ENCODE assay signal across 26 cellular contexts in genomic region chr20:4524792-4525191, GRCh38.
"Had no signal": no experiment of that assay in that cellular context is flagged by ENCODE, and none has a peak within 500 bp of the region (broad histone marks: within the 10 kb centered on the region; RNA-seq: fewer than 3 reads in every experiment).

No MANE protein-coding gene starts in this region.

- H3K4me3 ChIP-seq: stomach, suprapubic skin, testis, thoracic aorta, thyroid gland, tibial artery, tibial nerve, transverse colon, upper lobe of left lung, upper lobe of right lung, uterus, vagina had no signal

- ATAC-seq: stimulated activated effector memory CD8-positive, alpha-beta T cell treated with anti-CD3 and anti-CD28 coated beads, Interleukin-12 subunit alpha, Interleukin-12 subunit beta, amount 100 ng/mL, for 72 hours; stimulated activated memory B cell treated with anti-CD40 and anti-IgM and Interleukin-4, amounts not matched to agents 10 μg/mL and 1 μg/mL and 100 μg/mL, for 72 hours; stimulated activated naive B cell treated with anti-CD40 and anti-IgM and Interleukin-4, amounts not matched to agents 10 μg/mL and 1 μg/mL and 100 μg/mL, for 72 hours; stimulated activated naive CD8-positive, alpha-beta T cell treated with anti-CD3 and anti-CD28 coated beads, Interleukin-15, amount 100 ng/mL, for 72 hours; stimulated activated naive CD8-positive, alpha-beta T cell treated with anti-CD3 and anti-CD28 coated beads, Interleukin-15, Interleukin-2, amounts not matched to agents 100 U/mL and 50 U/mL, for 24 hours; upper lobe of right lung had no signal

- H3K9me3 ChIP-seq: testis, thoracic aorta, thyroid gland, upper lobe of right lung, vagina had no signal

- H3K36me3 ChIP-seq: stomach, suprapubic skin, thoracic aorta, thyroid gland, tibial artery, tibial nerve, transverse colon, upper lobe of left lung, upper lobe of right lung, uterus, vagina had no signal

- H3K4me1 ChIP-seq: stomach, suprapubic skin, testis, thyroid gland, tibial artery, tibial nerve, transverse colon, upper lobe of left lung, upper lobe of right lung, uterus, vagina had no signal

- H3K27ac ChIP-seq: stomach, suprapubic skin, testis, thoracic aorta, thyroid gland, tibial artery, tibial nerve, transverse colon, upper lobe of left lung, upper lobe of right lung, uterus, vagina had no signal

- H3K27me3 ChIP-seq: testis, thyroid gland, tibial nerve, transverse colon, upper lobe of left lung, uterus, vagina had no signal

- DNase-seq: stimulated activated CD4-positive, alpha-beta T cell treated with anti-CD3 and anti-CD28 coated beads, Interleukin-2, amount 100 ng/mL, for 48 hours; stimulated activated CD4-positive, alpha-beta T cell treated with anti-CD3 and anti-CD28 coated beads, Interleukin-4, amount 100 ng/mL, for 1 hour; stimulated activated CD4-positive, alpha-beta T cell treated with anti-CD3 and anti-CD28 coated beads, Interleukin-4, amount 100 ng/mL, for 24 hours; stimulated activated CD4-positive, alpha-beta T cell treated with anti-CD3 and anti-CD28 coated beads, Interleukin-4, amount 100 ng/mL, for 4 hours; stimulated activated CD8-positive, alpha-beta memory T cell treated with anti-CD3 and anti-CD28 coated beads, Interleukin-4, amount 100 ng/mL, for 48 hours; stimulated activated naive B cell treated with anti-CD40 and anti-IgM and Interleukin-4, amounts not matched to agents 10 μg/mL and 1 μg/mL and 100 μg/mL, for 72 hours; stimulated activated naive CD4-positive, alpha-beta T cell; stimulated activated naive CD4-positive, alpha-beta T cell treated with Interleukin-2 at 50 U/mL for 16 hours; stimulated activated naive CD8-positive, alpha-beta T cell treated with anti-CD3 and anti-CD28 coated beads, Interleukin-15, amount 100 ng/mL, for 72 hours; stimulated activated naive CD8-positive, alpha-beta T cell treated with anti-CD3 and anti-CD28 coated beads, Interleukin-15, Interleukin-2, amounts not matched to agents 100 U/mL and 50 U/mL, for 24 hours; stomach; substantia nigra; testis; thyroid gland; tibial artery; transverse colon; trophoblast cell; upper lobe of left lung; upper lobe of right lung; uterus had no signal
